Comparison of ENCODE assay signal across 22 cellular contexts in the genomic region with DNA sequence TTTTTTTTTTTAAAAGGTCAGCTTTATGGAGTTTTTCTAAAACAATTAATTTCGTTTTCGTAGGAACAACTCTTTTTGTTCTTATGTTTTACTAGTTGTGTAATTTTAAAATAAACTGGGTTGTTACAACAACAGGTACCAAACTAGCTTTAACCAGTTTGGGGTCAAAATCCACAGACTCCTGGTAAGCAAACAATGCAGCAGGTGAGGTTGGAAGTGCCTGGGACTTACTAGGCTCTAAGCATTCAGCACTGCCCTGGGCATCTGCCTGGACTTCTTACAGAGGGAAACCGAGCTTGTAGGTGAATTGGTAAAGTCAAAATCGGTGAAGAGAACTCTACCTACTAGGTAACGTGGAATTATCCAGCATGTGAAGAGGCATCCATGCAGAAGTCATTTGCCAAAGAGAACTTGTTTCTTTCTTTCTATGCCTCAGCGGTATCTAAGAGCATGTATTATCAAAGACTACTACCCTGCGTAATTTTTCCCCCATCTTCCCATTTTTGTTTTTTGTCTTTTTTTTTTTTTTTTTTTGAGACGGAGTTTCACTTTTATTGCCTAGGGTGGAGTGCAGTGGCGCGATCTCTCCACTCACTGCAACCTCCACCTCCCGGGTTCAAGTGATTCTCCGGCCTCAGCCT.
DNase-seq lines count a peak whose midpoint lies in the region; ATAC-seq and TF ChIP-seq lines count a peak whose summit lies in the region.
"Had no signal": no experiment of that assay in that cellular context is flagged by ENCODE, and none has a peak within 500 bp of the region (broad histone marks: within the 10 kb centered on the region; RNA-seq: fewer than 3 reads in every experiment).

No MANE protein-coding gene starts in this region.

- intact Hi-C loops in body of pancreas (cut with DNase I): no loop called here

- H3K9me3 ChIP-seq in body of pancreas: no peaks in the 10 kb centered on the region
- H3K9me3 ChIP-seq: BLaER1 had no signal

- H3K27ac ChIP-seq in body of pancreas (peak overlapping the region; percentile 11 to 62 (median 58)), caudate nucleus (ENCODE audit: low read depth, low read length) (no peak overlapping the region)
- H3K27ac ChIP-seq: BLaER1, epithelial cell of prostate had no signal

- no peaks in the 10 kb centered on the region for H3K36me3 ChIP-seq in body of pancreas (replicated peaks in 1 of 2; ENCODE audit: insufficient read depth in 1 of 2, low read depth in 2 of 2)
- H3K36me3 ChIP-seq: BLaER1 had no signal

- H3K27me3 ChIP-seq in body of pancreas: no peaks in the 10 kb centered on the region
- H3K27me3 ChIP-seq: BLaER1 had no signal

- DNase-seq in DMS53 (lab: John Stamatoyannopoulos, UW): peak; percentile 98
- peak; percentile 75 for DNase-seq in NCI-H146 treated with DMSO at 0.1 percent for 48 hours (lab: John Stamatoyannopoulos, UW; ENCODE audit: unreplicated experiment)
- peak; percentile 41 to 71 (median 59) for DNase-seq in body of pancreas
- peak; percentile 49 for DNase-seq in mucosa of gallbladder (ENCODE audit: low spot score)
- DNase-seq in caudate nucleus (lab: John Stamatoyannopoulos, UW): no peak
- DNase-seq: ACHN; activated naive CD8-positive, alpha-beta T cell treated with anti-CD3 and anti-CD28 coated beads, Interleukin-2, amount 10 ng/mL, durations not matched to agents 7 days and 5 days; Calu3; EL; left cardiac atrium; mesenchymal stem cell; naive thymus-derived CD4-positive, alpha-beta T cell; nucleus accumbens; OCI-M1; stimulated activated CD4-positive, alpha-beta T cell treated with anti-CD3 and anti-CD28 coated beads, Interleukin-2, amount 100 ng/mL, for 24 hours; substantia nigra had no signal

- TF ChIP-seq POLR2A in body of pancreas (IDR thresholded peaks at IDR 0.05): peak in 1 of 3 donors; percentile 25

- TF ChIP-seq CTCF in body of pancreas (IDR thresholded peaks at IDR 0.05): no peak

- 65% methylated on average over 12 of the region's 12 CpGs for WGBS in body of pancreas, 2 donors

- no peak overlapping the region for H3K4me3 ChIP-seq in body of pancreas
- H3K4me3 ChIP-seq: BLaER1, smooth muscle cell had no signal

- H3K4me1 ChIP-seq in body of pancreas: peaks cover 33% of the 10 kb centered on the region
- H3K4me1 ChIP-seq: BLaER1 had no signal

- ATAC-seq in body of pancreas (peak; percentile 78), GM19452 (IDR thresholded peaks at IDR 0.05; ENCODE audit: unreplicated experiment) (no peak), HG03095 (IDR thresholded peaks at IDR 0.05; ENCODE audit: unreplicated experiment) (no peak)
- ATAC-seq: HCT116; left cardiac atrium; naive thymus-derived CD4-positive, alpha-beta T cell had no signal

Comparison
In these comparisons a context has a peak if more than half of its experiments do, and no peak if none do; other contexts are left out.
1. DNase-seq: peak in DMS53 (single experiment), NCI-H146 treated with DMSO at 0.1 percent for 48 hours (single experiment), body of pancreas (4 of 4) and mucosa of gallbladder (single experiment); none in caudate nucleus (0 of 61).